In the genomic region with DNA sequence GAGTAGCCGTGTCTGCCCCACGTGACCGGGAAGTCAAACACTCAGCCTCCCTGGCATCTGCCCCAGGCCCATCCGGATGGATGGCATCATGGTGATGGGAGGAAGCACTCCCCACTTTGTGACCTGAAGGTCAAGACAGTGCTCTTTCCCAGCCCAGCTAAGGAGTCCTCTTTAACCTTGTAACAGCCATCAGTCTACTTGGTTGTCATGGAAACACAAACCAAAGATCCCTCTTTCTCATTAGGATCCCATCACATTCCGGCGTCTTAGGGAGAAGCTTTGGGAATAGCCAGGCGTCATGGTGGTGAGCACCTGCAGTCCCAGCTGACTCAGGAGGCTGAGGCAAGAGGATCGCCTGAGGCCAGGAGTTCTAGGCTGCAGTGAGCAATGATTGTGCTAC, we compare ENCODE assay signal across 8 cellular contexts.
"Had no signal": no experiment of that assay in that cellular context is flagged by ENCODE, and none has a peak within 500 bp of the region (broad histone marks: within the 10 kb centered on the region; RNA-seq: fewer than 3 reads in every experiment).

No MANE protein-coding gene starts in this region.

- H3K9ac ChIP-seq: GM23248 had no signal

- ATAC-seq: HCT116 had no signal

- FAIRE-seq: HTR-8/SVneo had no signal

- H3K4me3 ChIP-seq: GM23248, HAP-1 had no signal

- H2AFZ ChIP-seq: GM23248 had no signal

- H3K4me1 ChIP-seq: HAP-1 had no signal

- H3K36me3 ChIP-seq: HAP-1 had no signal

- DNase-seq: GM23248, GOT3, H7, HFFc6 had no signal

- H3K9me3 ChIP-seq: HAP-1 had no signal

- H3K27ac ChIP-seq: GM23248, HL-60 had no signal
